Comparison of ENCODE assay signal across 9 cellular contexts in the genomic region with DNA sequence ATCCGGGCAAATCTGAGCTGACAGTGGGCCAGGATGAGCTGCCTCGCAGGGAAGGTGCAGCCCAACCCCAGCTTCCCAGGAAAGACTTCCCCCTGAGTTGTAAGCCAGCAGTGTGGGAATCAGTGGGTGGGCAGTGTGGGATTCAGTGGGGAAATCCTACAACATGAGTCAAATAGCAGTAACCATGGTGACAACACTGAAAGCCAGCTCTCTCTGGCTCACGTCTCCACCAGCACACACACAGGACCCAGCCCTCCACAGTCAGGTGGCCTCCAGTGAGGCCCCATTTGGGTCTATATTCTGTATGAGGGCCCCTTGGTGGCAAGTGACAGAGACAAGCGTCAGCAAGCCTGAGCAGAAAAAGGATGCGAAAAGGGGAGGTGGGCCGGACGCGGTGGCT. TPM values are rescaled to one million over a fixed set of nuclear protein-coding genes. Genes with fewer than 3 reads are reported as not detected.
A peak's percentile ranks its signal among the peaks of the same experiment; 100 is the strongest.
DNase-seq lines count a peak whose midpoint lies in the region; ATAC-seq and TF ChIP-seq lines count a peak whose summit lies in the region.
"Had no signal": no experiment of that assay in that cellular context is flagged by ENCODE, and none has a peak within 500 bp of the region (broad histone marks: within the 10 kb centered on the region; RNA-seq: fewer than 3 reads in every experiment).

No MANE protein-coding gene starts in this region.

- H3K36me3 ChIP-seq in effector memory CD4-positive, alpha-beta T cell (ENCODE audit: control insufficient read depth, insufficient read depth, low read length) = peaks cover under 1% of the 10 kb centered on the region

- no peak overlapping the region for H3K27ac Mint-ChIP-seq in activated naive CD4-positive, alpha-beta T cell treated with anti-CD3 and anti-CD28 coated beads for 36 hours
- H3K27ac Mint-ChIP-seq: activated CD4-positive, alpha-beta memory T cell treated with anti-CD3 and anti-CD28 coated beads for 36 hours had no signal

- peaks cover 16% of the 10 kb centered on the region for H3K27me3 Mint-ChIP-seq in activated naive CD4-positive, alpha-beta T cell treated with anti-CD3 and anti-CD28 coated beads for 36 hours (ENCODE audit: low read depth)

- ATAC-seq in sciatic nerve (peak; percentile 23), GM18498 (IDR thresholded peaks at IDR 0.05; ENCODE audit: unreplicated experiment) (no peak)

- no peak overlapping the region for H3K4me3 Mint-ChIP-seq in activated naive CD4-positive, alpha-beta T cell treated with anti-CD3 and anti-CD28 coated beads for 36 hours
- H3K4me3 Mint-ChIP-seq: activated CD4-positive, alpha-beta memory T cell treated with anti-CD3 and anti-CD28 coated beads for 36 hours had no signal

- no peak overlapping the region for H3K4me3 ChIP-seq in fibroblast of the aortic adventitia (ENCODE audit: low read depth, low read length)
- no peak overlapping the region for H3K4me3 ChIP-seq in effector memory CD4-positive, alpha-beta T cell (ENCODE audit: insufficient read depth, low read depth, low read length, poor library complexity, severe bottlenecking)

- POLR2A ChIA-PET in HEK293T (lab: Yijun Ruan, JAX) = no interaction called here

- CTCF ChIA-PET in HEK293T (lab: Yijun Ruan, JAX) = interaction anchor here (1.3 kb wide), 1 partner anchor 8 kb away, joined by 3 read pairs; no protein-coding TSS in a partner anchor
- CTCF ChIA-PET in activated naive CD4-positive, alpha-beta T cell treated with anti-CD3 and anti-CD28 coated beads for 36 hours (lab: Charles Lee) = no interaction called here

- DNase-seq in Daoy (ENCODE audit: low read depth) = peak; percentile 89
- DNase-seq in SW480 (ENCODE audit: low spot score) = peak; percentile 66
- peak; percentile 93 for DNase-seq in fibroblast of the aortic adventitia (ENCODE audit: low read depth)
- no peak for DNase-seq in sciatic nerve (ENCODE audit: low spot score)
- no peak for DNase-seq in effector memory CD4-positive, alpha-beta T cell
- DNase-seq in HEK293T (ENCODE audit: extremely low spot score) = no peak
- DNase-seq in activated naive CD4-positive, alpha-beta T cell treated with anti-CD3 and anti-CD28 coated beads for 36 hours = no peak
- DNase-seq: activated CD4-positive, alpha-beta memory T cell treated with anti-CD3 and anti-CD28 coated beads for 36 hours had no signal

- peaks cover 5% of the 10 kb centered on the region for H3K4me1 ChIP-seq in effector memory CD4-positive, alpha-beta T cell (ENCODE audit: control insufficient read depth, insufficient read depth, low read length, poor library complexity, severe bottlenecking)

- TF ChIP-seq CTCF in fibroblast of the aortic adventitia (IDR thresholded peaks at IDR 0.05; ENCODE audit: insufficient read depth, low read length) = no peak

- intact Hi-C loops in sciatic nerve (cut with DNase I) = no loop called here
- intact Hi-C loops in activated naive CD4-positive, alpha-beta T cell treated with anti-CD3 and anti-CD28 coated beads for 36 hours (cut with micrococcal nuclease) = no loop called here

- no peaks in the 10 kb centered on the region for H3K27me3 ChIP-seq in effector memory CD4-positive, alpha-beta T cell (replicated peaks; ENCODE audit: control insufficient read depth, insufficient read depth, low read length, poor library complexity, severe bottlenecking)

- H3K9me3 Mint-ChIP-seq in activated naive CD4-positive, alpha-beta T cell treated with anti-CD3 and anti-CD28 coated beads for 36 hours = no peaks in the 10 kb centered on the region
- H3K9me3 Mint-ChIP-seq: activated CD4-positive, alpha-beta memory T cell treated with anti-CD3 and anti-CD28 coated beads for 36 hours had no signal

- no peaks in the 10 kb centered on the region for H3K36me3 Mint-ChIP-seq in activated naive CD4-positive, alpha-beta T cell treated with anti-CD3 and anti-CD28 coated beads for 36 hours (ENCODE audit: low read depth)
- H3K36me3 Mint-ChIP-seq: activated CD4-positive, alpha-beta memory T cell treated with anti-CD3 and anti-CD28 coated beads for 36 hours had no signal

- H3K9me3 ChIP-seq in effector memory CD4-positive, alpha-beta T cell (ENCODE audit: control insufficient read depth, low read length) = no peaks in the 10 kb centered on the region

- no peak overlapping the region for H3K27ac ChIP-seq in effector memory CD4-positive, alpha-beta T cell (ENCODE audit: insufficient read depth, low read length, poor library complexity, severe bottlenecking)

- no peaks in the 10 kb centered on the region for H3K4me1 Mint-ChIP-seq in activated naive CD4-positive, alpha-beta T cell treated with anti-CD3 and anti-CD28 coated beads for 36 hours (ENCODE audit: low read depth)

TF ChIP-seq in HEK293T, 16 proteins besides CTCF, POLR2A, EP300 and RAD21:
- TF ChIP-seq BHLHE40 (IDR thresholded peaks at IDR 0.05; ENCODE audit: borderline replicate concordance) (no peak), TARDBP (IDR thresholded peaks at IDR 0.05) (no peak), SP1 (IDR thresholded peaks at IDR 0.05) (no peak), CTBP1 (IDR thresholded peaks at IDR 0.05; ENCODE audit: borderline replicate concordance) (no peak), L3MBTL2 (conservative IDR thresholded peaks at IDR 0.05) (no peak), FOXK2 (IDR thresholded peaks at IDR 0.05) (no peak)

RNA-seq across cellular contexts. Expression of gene LGALS3, which starts 6.0 kb away (rescaled TPM):
- total RNA-seq in Daoy (2014; rRNA removed; shearing (Covaris generic)) = 86.6 and 88.5 TPM in 2 replicates
- total RNA-seq in fibroblast of the aortic adventitia (ENCODE audit: low replicate concordance) (83.3 and 475 TPM in 2 replicates), sciatic nerve (229 TPM)
- total RNA-seq in activated naive CD4-positive, alpha-beta T cell treated with anti-CD3 and anti-CD28 coated beads for 36 hours = 1 to 10 TPM; 1.1 to 1.3 TPM

Comparison
In these comparisons a context has a peak if more than half of its experiments do, and no peak if none do; other contexts are left out.
1. DNase-seq: peak in Daoy (single experiment), SW480 (single experiment) and fibroblast of the aortic adventitia (single experiment); none in sciatic nerve (single experiment), effector memory CD4-positive, alpha-beta T cell (0 of 3), HEK293T (single experiment) and activated naive CD4-positive, alpha-beta T cell treated with anti-CD3 and anti-CD28 coated beads for 36 hours (single experiment).
2. RNA of gene LGALS3, which starts 6.0 kb away (total RNA-seq): 83.3 to 475 TPM in fibroblast of the aortic adventitia, 229 TPM in sciatic nerve (single experiment) and 86.6 to 88.5 TPM in Daoy; 1.1 to 1.3 TPM in activated naive CD4-positive, alpha-beta T cell treated with anti-CD3 and anti-CD28 coated beads for 36 hours; every median in the first group is over 10 times any median in the second.